ENCODE assay signal across 12 cellular contexts in the genomic region with DNA sequence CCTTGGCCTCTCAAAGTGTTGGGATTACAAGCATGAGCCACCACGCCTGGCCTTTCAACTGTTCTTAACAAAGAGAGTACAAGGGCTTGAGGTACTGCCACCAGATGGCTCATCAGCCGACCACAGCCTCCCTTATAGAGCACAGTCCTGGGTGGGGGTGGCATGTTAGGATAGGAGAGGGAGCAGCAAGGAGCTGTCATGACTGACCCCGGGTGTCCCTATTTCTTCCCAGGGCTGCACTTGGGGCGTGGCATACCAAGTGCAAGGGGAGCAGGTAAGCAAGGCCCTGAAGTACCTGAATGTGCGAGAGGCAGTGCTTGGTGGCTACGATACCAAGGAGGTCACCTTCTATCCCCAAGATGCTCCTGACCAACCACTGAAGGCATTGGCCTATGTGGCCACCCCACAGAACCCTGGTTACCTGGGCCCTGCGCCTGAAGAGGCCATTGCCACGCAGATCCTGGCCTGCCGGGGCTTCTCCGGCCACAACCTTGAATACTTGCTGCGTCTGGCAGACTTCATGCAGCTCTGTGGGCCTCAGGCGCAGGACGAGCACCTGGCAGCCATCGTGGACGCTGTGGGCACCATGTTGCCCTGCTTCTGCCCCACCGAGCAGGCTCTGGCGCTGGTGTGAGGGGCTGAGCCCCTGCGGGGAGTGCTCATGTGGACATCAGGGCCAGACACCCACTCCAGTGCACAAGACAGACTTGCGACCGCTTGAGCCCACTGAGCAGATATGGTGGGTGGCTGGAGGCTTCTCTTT. TPM values are rescaled to one million over a fixed set of nuclear protein-coding genes. Genes with fewer than 3 reads are reported as not detected.
DNase-seq lines count a peak whose midpoint lies in the region; ATAC-seq and TF ChIP-seq lines count a peak whose summit lies in the region.
"Had no signal": no experiment of that assay in that cellular context is flagged by ENCODE, and none has a peak within 500 bp of the region (broad histone marks: within the 10 kb centered on the region; RNA-seq: fewer than 3 reads in every experiment).

No MANE protein-coding gene starts in this region.

- H3K36me3 Mint-ChIP-seq in T-helper 2 cell treated with Interferon-gamma antibody and Interleukin-4, amounts not matched to agents 5 μg/mL and 100 μg/mL, for 36 hours (ENCODE audit: low read depth): peaks cover 4% of the 10 kb centered on the region
- peaks cover 2% of the 10 kb centered on the region for H3K36me3 Mint-ChIP-seq in IgD-negative memory B cell
- peaks cover 14% of the 10 kb centered on the region for H3K36me3 Mint-ChIP-seq in chondrocyte (ENCODE audit: low read depth)
- peaks cover 18% of the 10 kb centered on the region for H3K36me3 Mint-ChIP-seq in osteocyte (ENCODE audit: unreplicated experiment)

- no peak for TF ChIP-seq CTCF in chondrocyte (IDR thresholded peaks at IDR 0.05)
- no peak for TF ChIP-seq CTCF in osteocyte (IDR thresholded peaks at IDR 0.05)

- ATAC-seq in HG03139 (IDR thresholded peaks at IDR 0.05; ENCODE audit: unreplicated experiment): no peak

- H3K4me1 Mint-ChIP-seq in T-helper 2 cell treated with Interferon-gamma antibody and Interleukin-4, amounts not matched to agents 5 μg/mL and 100 μg/mL, for 36 hours (ENCODE audit: low read depth): peaks cover 36% of the 10 kb centered on the region
- H3K4me1 Mint-ChIP-seq in IgD-negative memory B cell (peaks cover 6 to 15% (median 10%) of the 10 kb centered on the region in 3 donors), chondrocyte (ENCODE audit: low read depth) (peaks cover 73% of the 10 kb centered on the region), osteocyte (ENCODE audit: unreplicated experiment) (peaks cover 65% of the 10 kb centered on the region)

- no peaks in the 10 kb centered on the region for H3K27me3 Mint-ChIP-seq in T-helper 2 cell treated with Interferon-gamma antibody and Interleukin-4, amounts not matched to agents 5 μg/mL and 100 μg/mL, for 36 hours (ENCODE audit: low read depth)
- H3K27me3 Mint-ChIP-seq in IgD-negative memory B cell (no peaks in the 10 kb centered on the region), chondrocyte (ENCODE audit: low read depth) (no peaks in the 10 kb centered on the region), osteocyte (ENCODE audit: unreplicated experiment) (no peaks in the 10 kb centered on the region)

- peak overlapping the region; percentile 88 for H3K4me3 Mint-ChIP-seq in T-helper 2 cell treated with Interferon-gamma antibody and Interleukin-4, amounts not matched to agents 5 μg/mL and 100 μg/mL, for 36 hours
- H3K4me3 Mint-ChIP-seq in IgD-negative memory B cell: peak overlapping the region in 3 of 4 donors; percentile 21 to 96 (median 58)
- H3K4me3 Mint-ChIP-seq in chondrocyte (ENCODE audit: unreplicated experiment): peak overlapping the region; percentile 93
- H3K4me3 Mint-ChIP-seq in osteocyte (ENCODE audit: unreplicated experiment): peak overlapping the region; percentile 94

- no peak for DNase-seq in T-helper 2 cell treated with Interferon-gamma antibody and Interleukin-4, amounts not matched to agents 5 μg/mL and 100 μg/mL, for 36 hours (ENCODE audit: low spot score)
- DNase-seq in T-helper 2 cell (no peak), chondrocyte (ENCODE audit: low spot score) (no peak), osteocyte (ENCODE audit: extremely low spot score, unreplicated experiment) (no peak), kidney tubule cell (ENCODE audit: low spot score) (no peak), ecto neural progenitor cell (ENCODE audit: low spot score) (no peak)
- DNase-seq: ACHN, cortex of kidney, midbrain, NCI-H1436 had no signal

- no peaks in the 10 kb centered on the region for H3K9me3 Mint-ChIP-seq in T-helper 2 cell treated with Interferon-gamma antibody and Interleukin-4, amounts not matched to agents 5 μg/mL and 100 μg/mL, for 36 hours
- H3K9me3 Mint-ChIP-seq in IgD-negative memory B cell (no peaks in the 10 kb centered on the region), chondrocyte (ENCODE audit: low read depth) (no peaks in the 10 kb centered on the region), osteocyte (ENCODE audit: unreplicated experiment) (no peaks in the 10 kb centered on the region)

- H3K27ac Mint-ChIP-seq in T-helper 2 cell treated with Interferon-gamma antibody and Interleukin-4, amounts not matched to agents 5 μg/mL and 100 μg/mL, for 36 hours: no peak overlapping the region
- H3K27ac Mint-ChIP-seq in IgD-negative memory B cell: peak overlapping the region in 1 of 3 donors; percentile 25
- peak overlapping the region; percentile 78 for H3K27ac Mint-ChIP-seq in chondrocyte (ENCODE audit: unreplicated experiment)
- H3K27ac Mint-ChIP-seq in osteocyte (ENCODE audit: unreplicated experiment): no peak overlapping the region

RNA-seq across cellular contexts. Expression of gene CHAC1, which starts 2.1 kb away (rescaled TPM):
- 0.84 TPM for polyA plus RNA-seq in IgD-negative memory B cell
- total RNA-seq in chondrocyte: 2.8 to 78.5 TPM (median 77.6 TPM) in 3 replicates
- 33.3 and 39.3 TPM in 2 replicates for total RNA-seq in osteocyte

RNA-seq across cellular contexts. Expression of gene DLL4, which starts 26.2 kb away (rescaled TPM):
- not detected for polyA plus RNA-seq in IgD-negative memory B cell
- 0.36 to 0.45 TPM in 2 of 3 replicates, not detected in the other for total RNA-seq in chondrocyte
- total RNA-seq in osteocyte: 0.39 and 0.54 TPM in 2 replicates
